8 cellular contexts compared by ENCODE assay signal in genomic region chr14:24093901-24094838, GRCh38. TPM values are rescaled to one million over a fixed set of nuclear protein-coding genes. Genes with fewer than 3 reads are reported as not detected.
DNase-seq lines count a peak whose midpoint lies in the region; ATAC-seq and TF ChIP-seq lines count a peak whose summit lies in the region.

Gene PCK2, plus strand, starts transcription at chr14:24094311. Its CDS starts 95 bp downstream, at chr14:24094406.

- TF ChIP-seq POLR2A in Peyer's patch (IDR thresholded peaks at IDR 0.05), result peak; percentile 95 to 99

- CTCF ChIA-PET in Calu3 (lab: Charles Lee), result interaction anchor here (0.6 to 5.7 kb wide), 13 partner anchors 9 to 126 kb away, joined by 3 to 68 read pairs (median 6); partner anchors contain the start of genes DCAF11, IRF9, NRL and PSME1
- CTCF ChIA-PET in naive thymus-derived CD4-positive, alpha-beta T cell (lab: Charles Lee), result interaction anchor here (0.8 to 9.4 kb wide), 6 partner anchors 12 to 67 kb away, joined by 3 to 165 read pairs (median 6); partner anchors contain the start of gene IRF9

- peak; percentile 64 for ATAC-seq in GM21529 (IDR thresholded peaks at IDR 0.05; ENCODE audit: unreplicated experiment)
- peak; percentile 86 to 89 for ATAC-seq in activated T-cell treated with anti-CD3 and anti-CD28 coated beads, Interleukin-2, amount 50 U/mL, for 72 hours (replicated peaks in 1 of 2)
- peak; percentile 81 for ATAC-seq in naive thymus-derived CD4-positive, alpha-beta T cell

- H3K36me3 Mint-ChIP-seq in Calu3 (ENCODE audit: insufficient read depth, unreplicated experiment), result peaks cover 40% of the 10 kb centered on the region
- peaks cover 16 to 26% of the 10 kb centered on the region in 2 donors for H3K36me3 Mint-ChIP-seq in activated T-cell treated with anti-CD3 and anti-CD28 coated beads, Interleukin-2, amount 50 U/mL, for 72 hours (ENCODE audit: insufficient read depth in 2 of 2)
- H3K36me3 Mint-ChIP-seq in naive thymus-derived CD4-positive, alpha-beta T cell, result peaks cover 0 to 19% (median 0%) of the 10 kb centered on the region in 5 donors

- peaks cover 27% of the 10 kb centered on the region for H3K4me1 Mint-ChIP-seq in Calu3 (ENCODE audit: low read depth, unreplicated experiment)
- peaks cover 39% of the 10 kb centered on the region for H3K4me1 Mint-ChIP-seq in activated T-cell treated with anti-CD3 and anti-CD28 coated beads, Interleukin-2, amount 50 U/mL, for 72 hours (ENCODE audit: low read depth)
- peaks cover 28 to 47% (median 41%) of the 10 kb centered on the region in 7 donors for H3K4me1 Mint-ChIP-seq in naive thymus-derived CD4-positive, alpha-beta T cell

- peak within 1 kb of the TSS; percentile 94 to 100 (median 98) for H3K27ac ChIP-seq in Peyer's patch
- peak within 1 kb of the TSS; percentile 92 for H3K27ac ChIP-seq in naive thymus-derived CD4-positive, alpha-beta T cell (ENCODE audit: low read depth, low read length)

- H3K27me3 ChIP-seq in Peyer's patch, result no peaks in the 10 kb centered on the region
- H3K27me3 ChIP-seq in naive thymus-derived CD4-positive, alpha-beta T cell (ENCODE audit: control insufficient read depth in 2 of 2, insufficient read depth in 2 of 2, low read length in 2 of 2), result no peaks in the 10 kb centered on the region

- peaks cover 7 to 28% (median 15%) of the 10 kb centered on the region in 4 donors for H3K4me1 ChIP-seq in Peyer's patch
- peaks cover 6 to 16% of the 10 kb centered on the region in 2 donors for H3K4me1 ChIP-seq in naive thymus-derived CD4-positive, alpha-beta T cell (ENCODE audit: control insufficient read depth in 2 of 2, insufficient read depth in 2 of 2, low read length in 2 of 2)

- DNase-seq in Calu3 (peak; percentile 96), Peyer's patch (peak; percentile 82 to 97 (median 96)), fibroblast of gingiva (ENCODE audit: low read depth) (peak; percentile 95)
- peak; percentile 56 for DNase-seq in Jurkat, Clone E6-1 (ENCODE audit: low read depth, low spot score)
- peak; percentile 91 to 93 for DNase-seq in activated T-cell treated with anti-CD3 and anti-CD28 coated beads, Interleukin-2, amount 50 U/mL, for 72 hours
- DNase-seq in naive thymus-derived CD4-positive, alpha-beta T cell, result peak; percentile 44 to 80 (median 56)
- peak; percentile 24 to 74 (median 62) for DNase-seq in stimulated activated naive CD4-positive, alpha-beta T cell (lab: John Stamatoyannopoulos, UW)

- no peaks in the 10 kb centered on the region for H3K9me3 ChIP-seq in Peyer's patch
- H3K9me3 ChIP-seq in naive thymus-derived CD4-positive, alpha-beta T cell (ENCODE audit: control insufficient read depth in 2 of 3, low read length in 3 of 3), result no peaks in the 10 kb centered on the region

- no peaks in the 10 kb centered on the region for H3K27me3 Mint-ChIP-seq in Calu3 (ENCODE audit: unreplicated experiment)
- H3K27me3 Mint-ChIP-seq in activated T-cell treated with anti-CD3 and anti-CD28 coated beads, Interleukin-2, amount 50 U/mL, for 72 hours (ENCODE audit: low read depth), result no peaks in the 10 kb centered on the region
- no peaks in the 10 kb centered on the region for H3K27me3 Mint-ChIP-seq in naive thymus-derived CD4-positive, alpha-beta T cell

- intact Hi-C loops in Calu3 (cut with micrococcal nuclease; ENCODE audit: unreplicated experiment), result no loop called here
- intact Hi-C loops in naive thymus-derived CD4-positive, alpha-beta T cell (cut with micrococcal nuclease), result loop anchor here (1.0 to 5.0 kb wide), 12 partner anchors 13 to 462 kb away; partner anchors contain the start of genes DCAF11 (in 2 of the 2), IRF9 (in 2 of the 2), NRL (in 2 of the 2) and PSME1 (in 2 of the 2)

- peaks cover 0 to 21% (median 0%) of the 10 kb centered on the region in 3 donors for H3K36me3 ChIP-seq in Peyer's patch
- peaks cover 0 to 19% (median 0%) of the 10 kb centered on the region in 3 experiments for H3K36me3 ChIP-seq in naive thymus-derived CD4-positive, alpha-beta T cell (ENCODE audit: control insufficient read depth in 2 of 3, insufficient read depth in 3 of 3, low read length in 3 of 3)

- TF ChIP-seq CTCF in Calu3 (IDR thresholded peaks at IDR 0.05; ENCODE audit: unreplicated experiment) (no peak), Peyer's patch (IDR thresholded peaks at IDR 0.05) (peak in 3 of 6 experiments; percentile 0 to 28 (median 21))

- peak within 1 kb of the TSS; percentile 92 for H3K4me3 Mint-ChIP-seq in Calu3 (ENCODE audit: low read depth, unreplicated experiment)
- peak within 1 kb of the TSS; percentile 95 to 98 for H3K4me3 Mint-ChIP-seq in activated T-cell treated with anti-CD3 and anti-CD28 coated beads, Interleukin-2, amount 50 U/mL, for 72 hours
- peak within 1 kb of the TSS; percentile 91 to 100 (median 98) for H3K4me3 Mint-ChIP-seq in naive thymus-derived CD4-positive, alpha-beta T cell

- POLR2A ChIA-PET in naive thymus-derived CD4-positive, alpha-beta T cell (lab: Charles Lee), result interaction anchor here (0.7 to 9.1 kb wide), 13 partner anchors 12 to 999 kb away, joined by 3 to 85 read pairs (median 5); partner anchors contain the start of genes ACIN1, C14orf119, CARMIL3 and DCAF11

- H3K4me3 ChIP-seq in Jurkat, Clone E6-1 (ENCODE audit: low read length), result peak within 1 kb of the TSS; percentile 75
- H3K4me3 ChIP-seq in Peyer's patch, result peak within 1 kb of the TSS; percentile 72 to 96 (median 90)
- H3K4me3 ChIP-seq in naive thymus-derived CD4-positive, alpha-beta T cell (ENCODE audit: low read length), result peak within 1 kb of the TSS; percentile 91

- BruUV-seq in Calu3 (replicated peaks; lab: Mats Ljungman, UMichigan), result TSS peak; percentile 61

- no peaks in the 10 kb centered on the region for H3K9me3 Mint-ChIP-seq in Calu3 (ENCODE audit: low read depth, unreplicated experiment)
- H3K9me3 Mint-ChIP-seq in activated T-cell treated with anti-CD3 and anti-CD28 coated beads, Interleukin-2, amount 50 U/mL, for 72 hours, result no peaks in the 10 kb centered on the region
- H3K9me3 Mint-ChIP-seq in naive thymus-derived CD4-positive, alpha-beta T cell, result no peaks in the 10 kb centered on the region

- H3K27ac Mint-ChIP-seq in Calu3 (ENCODE audit: unreplicated experiment), result peak within 1 kb of the TSS; percentile 94
- H3K27ac Mint-ChIP-seq in activated T-cell treated with anti-CD3 and anti-CD28 coated beads, Interleukin-2, amount 50 U/mL, for 72 hours, result peak within 1 kb of the TSS; percentile 99
- peak within 1 kb of the TSS; percentile 90 to 97 (median 96) for H3K27ac Mint-ChIP-seq in naive thymus-derived CD4-positive, alpha-beta T cell

RNA-seq across cellular contexts. Expression of gene PCK2, which starts in this region (rescaled TPM):
- total RNA-seq in Calu3 (2022) (38.0 and 43.6 TPM in 2 replicates), Peyer's patch (100 to 1,000 TPM in 3 of 4 donors, 10 to 100 TPM in 1; 53.6 to 820 (median 644) TPM)
- polyA plus RNA-seq in Jurkat, Clone E6-1 (2012; ENCODE audit: insufficient read depth, insufficient read length), result 19.9 TPM
- 100 to 1,000 TPM; 161 to 180 TPM for total RNA-seq in activated T-cell treated with anti-CD3 and anti-CD28 coated beads, Interleukin-2, amount 50 U/mL, for 72 hours
- total RNA-seq in naive thymus-derived CD4-positive, alpha-beta T cell, result 10 to 100 TPM in 4 of 5 experiments, 1 to 10 TPM in 1; 9.1 to 56.2 (median 14.4) TPM
- 10 to 100 TPM in 1 of 2 donors, 1 to 10 TPM in 1; 7.2 to 14.5 TPM for polyA plus RNA-seq in naive thymus-derived CD4-positive, alpha-beta T cell

Comparison
In these comparisons a context has a peak if more than half of its experiments do, and no peak if none do; other contexts are left out.
1. Peak in every context shown above with its lines: DNase-seq, ATAC-seq, H3K4me3 ChIP-seq and H3K27ac ChIP-seq.